Comparison of ENCODE assay signal across 27 cellular contexts in the genomic region with DNA sequence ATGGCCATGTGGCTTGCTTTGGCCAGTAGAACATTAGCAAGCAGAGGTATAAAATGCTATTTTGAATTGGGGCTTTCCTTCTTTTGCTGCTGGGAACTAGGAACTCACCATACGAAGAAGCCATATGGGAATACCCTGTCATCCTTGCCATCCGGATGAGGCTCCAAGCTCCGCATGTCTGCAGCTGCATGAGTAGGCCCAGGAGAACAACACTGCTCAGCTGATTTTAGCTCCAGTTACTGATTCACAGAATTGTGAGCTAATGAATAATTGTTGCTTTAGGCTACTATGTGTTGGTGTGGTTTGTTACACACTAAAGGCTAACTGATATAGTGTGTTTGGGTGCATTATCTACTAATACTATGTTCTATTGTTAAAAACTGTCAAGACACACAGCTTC. TPM values are rescaled to one million over a fixed set of nuclear protein-coding genes. Genes with fewer than 3 reads are reported as not detected.
A peak's percentile ranks its signal among the peaks of the same experiment; 100 is the strongest.
DNase-seq lines count a peak whose midpoint lies in the region; ATAC-seq and TF ChIP-seq lines count a peak whose summit lies in the region.
"Had no signal": no experiment of that assay in that cellular context is flagged by ENCODE, and none has a peak within 500 bp of the region (broad histone marks: within the 10 kb centered on the region; RNA-seq: fewer than 3 reads in every experiment).

No MANE protein-coding gene starts in this region.

- no peak for TF ChIP-seq EP300 in suprapubic skin (IDR thresholded peaks at IDR 0.05)

- H3K4me3 Mint-ChIP-seq in chondrocyte (ENCODE audit: unreplicated experiment), result no peak overlapping the region
- H3K4me3 Mint-ChIP-seq: activated naive CD8-positive, alpha-beta T cell treated with anti-CD3 and anti-CD28 coated beads, Interleukin-2, amount 50 U/mL, for 24 hours; IgD-negative memory B cell; naive thymus-derived CD4-positive, alpha-beta T cell; stimulated activated naive CD8-positive, alpha-beta T cell treated with anti-CD3 and anti-CD28 coated beads, Interleukin-15, Interleukin-2, amounts not matched to agents 100 ng/mL and 50 ng/mL, for 24 hours; T-helper 1 cell treated with Interleukin-12 subunit alpha and Interleukin-12 subunit beta and Interleukin-4 antibody, amounts not matched to agents 30 μg/mL and 1 μg/mL, for 36 hours had no signal

- no peaks in the 10 kb centered on the region for H3K9me3 ChIP-seq in suprapubic skin

- no peak overlapping the region for H3K27ac ChIP-seq in suprapubic skin
- H3K27ac ChIP-seq: brain microvascular endothelial cell, PC-9 had no signal

- TF ChIP-seq POLR2A in suprapubic skin (IDR thresholded peaks at IDR 0.05), result no peak

- H3K9me3 Mint-ChIP-seq in chondrocyte (ENCODE audit: low read depth), result no peaks in the 10 kb centered on the region
- H3K9me3 Mint-ChIP-seq: T-helper 1 cell treated with Interleukin-12 subunit alpha and Interleukin-12 subunit beta and Interleukin-4 antibody, amounts not matched to agents 30 μg/mL and 1 μg/mL, for 36 hours had no signal

- ATAC-seq in HG03378 (IDR thresholded peaks at IDR 0.05; ENCODE audit: unreplicated experiment) (no peak), HG03432 (IDR thresholded peaks at IDR 0.05; ENCODE audit: unreplicated experiment) (no peak)
- ATAC-seq: activated naive CD8-positive, alpha-beta T cell treated with anti-CD3 and anti-CD28 coated beads, Interleukin-2, amount 50 U/mL, for 24 hours; naive thymus-derived CD4-positive, alpha-beta T cell had no signal

- DNase-seq in DMS 273 (lab: John Stamatoyannopoulos, UW; ENCODE audit: unreplicated experiment) (peak; percentile 11), DMS 273 treated with DMSO at 0.1 percent for 48 hours (lab: John Stamatoyannopoulos, UW) (no peak), chondrocyte (ENCODE audit: low spot score) (no peak), left kidney (ENCODE audit: low read depth, low spot score) (peak; percentile 62), CD1c-positive myeloid dendritic cell (ENCODE audit: extremely low spot score) (no peak), suprapubic skin (ENCODE audit: low spot score in 2 of 2) (no peak)
- DNase-seq: activated CD4-positive, alpha-beta T cell treated with anti-CD3 and anti-CD28 coated beads, Interleukin-2, amount 50 U/mL, for 1 hour; activated effector memory CD4-positive, alpha-beta T cell treated with anti-CD3 and anti-CD28 coated beads, Interleukin-2, amount 50 U/mL, for 16 hours; activated naive CD8-positive, alpha-beta T cell treated with anti-CD3 and anti-CD28 coated beads, Interleukin-2, amount 50 U/mL, for 24 hours; brain microvascular endothelial cell; Calu3; cortex of kidney; foreskin fibroblast; islet precursor cell; MM.1S; naive thymus-derived CD4-positive, alpha-beta T cell; NCI-H1436; NCI-H226; PC-9; stimulated activated CD4-positive, alpha-beta T cell treated with anti-CD3 and anti-CD28 coated beads, Interleukin-2, amount 100 ng/mL, for 48 hours; trophoblast cell had no signal

- peaks cover 16% of the 10 kb centered on the region for H3K4me1 ChIP-seq in suprapubic skin

- 82% methylated on average over 3 of the region's 3 CpGs for WGBS in suprapubic skin

- H3K4me3 ChIP-seq in suprapubic skin, result no peak overlapping the region
- H3K4me3 ChIP-seq: PC-9, smooth muscle cell had no signal

- no peaks in the 10 kb centered on the region for H3K36me3 ChIP-seq in suprapubic skin
- H3K36me3 ChIP-seq: brain microvascular endothelial cell had no signal

- H3K4me1 Mint-ChIP-seq in chondrocyte (ENCODE audit: low read depth), result peaks cover 37% of the 10 kb centered on the region

- peak overlapping the region; percentile 86 for H3K27ac Mint-ChIP-seq in chondrocyte (ENCODE audit: unreplicated experiment)
- H3K27ac Mint-ChIP-seq: activated naive CD8-positive, alpha-beta T cell treated with anti-CD3 and anti-CD28 coated beads, Interleukin-2, amount 50 U/mL, for 24 hours; IgD-negative memory B cell; naive thymus-derived CD4-positive, alpha-beta T cell; stimulated activated naive CD8-positive, alpha-beta T cell treated with anti-CD3 and anti-CD28 coated beads, Interleukin-15, Interleukin-2, amounts not matched to agents 100 ng/mL and 50 ng/mL, for 24 hours; T-helper 1 cell treated with Interleukin-12 subunit alpha and Interleukin-12 subunit beta and Interleukin-4 antibody, amounts not matched to agents 30 μg/mL and 1 μg/mL, for 36 hours had no signal

- peaks cover 20% of the 10 kb centered on the region for H3K27me3 ChIP-seq in suprapubic skin
- H3K27me3 ChIP-seq: brain microvascular endothelial cell had no signal

- TF ChIP-seq CTCF in chondrocyte (IDR thresholded peaks at IDR 0.05) (no peak), suprapubic skin (IDR thresholded peaks at IDR 0.05) (no peak)

- H3K36me3 Mint-ChIP-seq in chondrocyte (ENCODE audit: low read depth), result no peaks in the 10 kb centered on the region
- H3K36me3 Mint-ChIP-seq: IgD-negative memory B cell had no signal

- H3K27me3 Mint-ChIP-seq in chondrocyte (ENCODE audit: low read depth), result no peaks in the 10 kb centered on the region

RNA-seq across cellular contexts. Expression of a gene that starts 2.7 kb away (rescaled TPM):
- total RNA-seq in chondrocyte (13.3 to 26.1 TPM (median 13.3 TPM) in 3 replicates), suprapubic skin (10 to 100 TPM in 2 of 4 donors, 1 to 10 TPM in 2; 6.3 to 24.5 (median 10.4) TPM)

Comparison
In these comparisons a context has a peak if more than half of its experiments do, and no peak if none do; other contexts are left out.
1. DNase-seq: peak in DMS 273 (single experiment) and left kidney (single experiment); none in DMS 273 treated with DMSO at 0.1 percent for 48 hours (single experiment), chondrocyte (single experiment), CD1c-positive myeloid dendritic cell (single experiment) and suprapubic skin (0 of 2).